In genomic region chr18:35042389-35043066, GRCh38 we compare ENCODE assay signal across 8 cellular contexts. TPM values are rescaled to one million over a fixed set of nuclear protein-coding genes. Genes with fewer than 3 reads are reported as not detected.
DNase-seq lines count a peak whose midpoint lies in the region; ATAC-seq, FAIRE-seq and TF ChIP-seq lines count a peak whose summit lies in the region.

No MANE protein-coding gene starts in this region.

- H3K27me3 Mint-ChIP-seq in activated CD8-positive, alpha-beta T cell treated with anti-CD3 and anti-CD28 coated beads, Interleukin-2, amount 10 ng/mL, durations not matched to agents 7 days and 5 days (ENCODE audit: low read depth) = no peaks in the 10 kb centered on the region

- H3K27ac Mint-ChIP-seq in activated CD8-positive, alpha-beta T cell treated with anti-CD3 and anti-CD28 coated beads, Interleukin-2, amount 10 ng/mL, durations not matched to agents 7 days and 5 days = peak overlapping the region; percentile 97

- H3K9me3 Mint-ChIP-seq in activated CD8-positive, alpha-beta T cell treated with anti-CD3 and anti-CD28 coated beads, Interleukin-2, amount 10 ng/mL, durations not matched to agents 7 days and 5 days (ENCODE audit: insufficient read depth) = no peaks in the 10 kb centered on the region

- POLR2A ChIA-PET in activated CD8-positive, alpha-beta T cell treated with anti-CD3 and anti-CD28 coated beads, Interleukin-2, amount 10 ng/mL, durations not matched to agents 7 days and 5 days (lab: Charles Lee) = interaction anchor here (0.5 to 3.2 kb wide), 7 partner anchors 9 to 305 kb away, joined by 3 to 117 read pairs (median 4); partner anchors contain the start of gene ZSCAN30

- H3K4me3 ChIP-seq in AG09309 (ENCODE audit: control insufficient read depth, low read depth, low read length) (peak overlapping the region; percentile 94), iPS-11a (ENCODE audit: low read depth, low read length) (peak overlapping the region; percentile 96)

- CTCF ChIA-PET in activated CD8-positive, alpha-beta T cell treated with anti-CD3 and anti-CD28 coated beads, Interleukin-2, amount 10 ng/mL, durations not matched to agents 7 days and 5 days (lab: Charles Lee) = interaction anchor here (1.0 to 5.7 kb wide), 4 partner anchors 9 to 176 kb away, joined by 3 to 160 read pairs (median 6); no protein-coding TSS in a partner anchor

- H3K4me3 Mint-ChIP-seq in activated CD8-positive, alpha-beta T cell treated with anti-CD3 and anti-CD28 coated beads, Interleukin-2, amount 10 ng/mL, durations not matched to agents 7 days and 5 days = peak overlapping the region; percentile 94

- TF ChIP-seq CTCF in AG09309 (IDR thresholded peaks at IDR 0.05; ENCODE audit: control insufficient read depth, insufficient read depth, low read depth, low read length, missing control alignments) = no peak

- H3K36me3 Mint-ChIP-seq in activated CD8-positive, alpha-beta T cell treated with anti-CD3 and anti-CD28 coated beads, Interleukin-2, amount 10 ng/mL, durations not matched to agents 7 days and 5 days (ENCODE audit: low read depth) = peaks cover 12% of the 10 kb centered on the region

- DNase-seq in AG09309 (ENCODE audit: low read depth) (no peak), frontal cortex (ENCODE audit: low spot score in 2 of 2) (no peak), iPS-NIHi11 (ENCODE audit: low spot score) (no peak)
- DNase-seq in activated CD8-positive, alpha-beta T cell treated with anti-CD3 and anti-CD28 coated beads, Interleukin-2, amount 10 ng/mL, durations not matched to agents 7 days and 5 days = peak; percentile 51
- DNase-seq in stimulated activated naive CD8-positive, alpha-beta T cell treated with anti-CD3 and anti-CD28 coated beads, Interleukin-15, Interleukin-2, amounts not matched to agents 100 U/mL and 50 U/mL, for 24 hours = no peak

- peaks cover 75% of the 10 kb centered on the region for H3K4me1 Mint-ChIP-seq in activated CD8-positive, alpha-beta T cell treated with anti-CD3 and anti-CD28 coated beads, Interleukin-2, amount 10 ng/mL, durations not matched to agents 7 days and 5 days (ENCODE audit: low read depth)

- no peak for FAIRE-seq in frontal cortex (lab: Jason Lieb, UNC)

- ATAC-seq in GM21529 (IDR thresholded peaks at IDR 0.05; ENCODE audit: unreplicated experiment) (peak; percentile 14), GM21528 (IDR thresholded peaks at IDR 0.05; ENCODE audit: low FRiP score, unreplicated experiment) (no peak)
- peak; percentile 25 for ATAC-seq in activated CD8-positive, alpha-beta T cell treated with anti-CD3 and anti-CD28 coated beads, Interleukin-2, amount 10 ng/mL, durations not matched to agents 7 days and 5 days
- peak; percentile 37 for ATAC-seq in stimulated activated naive CD8-positive, alpha-beta T cell treated with anti-CD3 and anti-CD28 coated beads, Interleukin-15, Interleukin-2, amounts not matched to agents 100 U/mL and 50 U/mL, for 24 hours

RNA-seq across cellular contexts. Expression of gene MAPRE2, which starts 1.3 kb away (rescaled TPM):
- total RNA-seq in activated CD8-positive, alpha-beta T cell treated with anti-CD3 and anti-CD28 coated beads, Interleukin-2, amount 10 ng/mL, durations not matched to agents 7 days and 5 days = 10 to 100 TPM; 49.0 to 53.6 TPM
- total RNA-seq in frontal cortex = 68.9 TPM
